ENCODE assay signal across 8 cellular contexts in the genomic region with DNA sequence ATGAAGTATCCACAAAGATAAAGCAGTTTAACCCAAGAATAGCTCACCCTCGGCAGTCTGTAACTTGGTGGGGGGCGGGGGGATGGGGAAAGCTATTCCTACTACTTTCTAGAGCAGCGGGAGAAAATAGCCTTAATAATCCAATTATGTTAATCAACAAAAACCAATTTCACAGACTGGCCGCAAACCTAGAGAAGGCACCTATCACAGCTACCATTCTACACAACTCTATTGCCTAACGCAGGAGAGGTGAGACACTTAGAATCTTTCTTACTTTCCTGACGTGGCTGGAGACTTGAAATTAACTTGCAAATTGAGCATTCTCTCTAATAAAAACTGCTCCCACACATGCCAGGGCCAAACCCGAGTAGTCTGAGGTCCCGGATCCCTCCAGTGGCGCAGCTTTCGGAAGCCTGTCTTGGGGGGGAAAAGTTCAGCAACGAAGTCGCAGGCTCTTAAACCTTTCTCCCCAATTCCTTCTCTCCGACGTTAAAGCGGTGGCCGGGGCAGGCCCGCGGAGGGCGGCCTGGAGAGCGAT. TPM values are rescaled to one million over a fixed set of nuclear protein-coding genes. Genes with fewer than 3 reads are reported as not detected.
DNase-seq lines count a peak whose midpoint lies in the region; ATAC-seq and TF ChIP-seq lines count a peak whose summit lies in the region.

No MANE protein-coding gene starts in this region.

- H3K79me2 ChIP-seq in fibroblast of lung (ENCODE audit: control insufficient read depth, insufficient read depth, low read length), result peaks cover 33% of the 10 kb centered on the region

- peak overlapping the region; percentile 81 for H3K4me2 ChIP-seq in fibroblast of lung (ENCODE audit: extremely low read depth, insufficient read depth, low read length)

- peak overlapping the region; percentile 93 for H3K4me3 ChIP-seq in BJ (ENCODE audit: low read depth, low read length)
- peak overlapping the region; percentile 90 for H3K4me3 ChIP-seq in SJCRH30
- H3K4me3 ChIP-seq in fibroblast of lung (replicated peaks in 1 of 4; ENCODE audit: control extremely low read depth in 1 of 4, insufficient read depth in 1 of 4, low read depth in 3 of 4, low read length in 4 of 4), result peak overlapping the region; percentile 76 to 98 (median 94)
- peak overlapping the region; percentile 69 for H3K4me3 ChIP-seq in rectal smooth muscle tissue (ENCODE audit: low read length)

- ATAC-seq in GM21526 (IDR thresholded peaks at IDR 0.05; ENCODE audit: low FRiP score, unreplicated experiment) (peak; percentile 18), GM21619 (IDR thresholded peaks at IDR 0.05; ENCODE audit: unreplicated experiment) (no peak)

- H2AFZ ChIP-seq in fibroblast of lung (ENCODE audit: low read length), result peak overlapping the region; percentile 76

- H3K27ac ChIP-seq in SJCRH30, result peak overlapping the region; percentile 76
- H3K27ac ChIP-seq in fibroblast of lung (ENCODE audit: insufficient read depth, low read length), result peak overlapping the region; percentile 83
- H3K27ac ChIP-seq in rectal smooth muscle tissue (ENCODE audit: low read depth, low read length), result peak overlapping the region; percentile 87

- H3K4me1 ChIP-seq in SJCRH30 (no peaks in the 10 kb centered on the region), fibroblast of lung (ENCODE audit: control insufficient read depth, extremely low read depth, insufficient read depth, low read length) (no peaks in the 10 kb centered on the region), rectal smooth muscle tissue (ENCODE audit: control insufficient read depth, insufficient read depth, low read length) (no peaks in the 10 kb centered on the region)

- CTCF ChIA-PET in BJ (lab: Yijun Ruan, JAX), result interaction anchor here (0.9 to 2.2 kb wide), 5 partner anchors 21 to 394 kb away, joined by 3 to 18 read pairs (median 3); partner anchors contain the start of gene HIC1

- H3K9ac ChIP-seq in fibroblast of lung (ENCODE audit: insufficient read depth, low read length), result peak overlapping the region; percentile 92
- H3K9ac ChIP-seq in rectal smooth muscle tissue (ENCODE audit: low read length), result peak overlapping the region; percentile 92

- DNase-seq in BJ (ENCODE audit: low read depth), result no peak
- DNase-seq in SJCRH30, result no peak
- DNase-seq in fibroblast of lung (ENCODE audit: low read depth in 2 of 2), result no peak
- DNase-seq in activated CD8-positive, alpha-beta memory T cell treated with anti-CD3 and anti-CD28 coated beads, Interleukin-2, amount 50 U/mL, for 4 hours, result no peak
- DNase-seq in AG20443 (ENCODE audit: low spot score), result no peak

- peaks cover 12% of the 10 kb centered on the region for H3K36me3 ChIP-seq in BJ (ENCODE audit: control insufficient read depth, insufficient read depth, low read length)
- H3K36me3 ChIP-seq in SJCRH30, result no peaks in the 10 kb centered on the region
- H3K36me3 ChIP-seq in fibroblast of lung (ENCODE audit: control insufficient read depth, insufficient read depth, low read length), result peaks cover 7% of the 10 kb centered on the region
- H3K36me3 ChIP-seq in rectal smooth muscle tissue (ENCODE audit: control insufficient read depth, insufficient read depth, low read length), result peaks cover 3% of the 10 kb centered on the region

- H3K27me3 ChIP-seq in BJ (ENCODE audit: control insufficient read depth, insufficient read depth, low read length) (no peaks in the 10 kb centered on the region), SJCRH30 (no peaks in the 10 kb centered on the region), fibroblast of lung (ENCODE audit: control insufficient read depth, insufficient read depth, low read length) (no peaks in the 10 kb centered on the region), rectal smooth muscle tissue (ENCODE audit: control insufficient read depth, insufficient read depth, low read length) (no peaks in the 10 kb centered on the region)

- POLR2A ChIA-PET in BJ (lab: Charles Lee), result interaction anchor here (0.5 kb wide), 1 partner anchor 26 kb away, joined by 4 read pairs; no protein-coding TSS in a partner anchor

- H4K20me1 ChIP-seq in fibroblast of lung (ENCODE audit: control insufficient read depth, extremely low read depth, insufficient read depth, low read length), result no peaks in the 10 kb centered on the region

- no peaks in the 10 kb centered on the region for H3K9me3 ChIP-seq in SJCRH30 (replicated peaks)
- no peaks in the 10 kb centered on the region for H3K9me3 ChIP-seq in fibroblast of lung (ENCODE audit: control insufficient read depth, insufficient read depth, low read depth, low read length)

- TF ChIP-seq CTCF in BJ (IDR thresholded peaks at IDR 0.05; ENCODE audit: insufficient read depth, low read depth, low read length) (no peak), fibroblast of lung (conservative IDR thresholded peaks at IDR 0.05 in 1 of 2, IDR thresholded peaks at IDR 0.05 in 1 of 2; ENCODE audit: low read depth in 1 of 2, low read length in 2 of 2) (no peak)

RNA-seq across cellular contexts. Expression of gene SMG6, which starts 0.8 kb away (rescaled TPM):
- polyA plus RNA-seq in BJ (2011; rRNA removed) (13.8 and 29.7 TPM in 2 replicates), fibroblast of lung (14.7 and 15.5 TPM in 2 replicates)
- polyA minus RNA-seq in BJ (2011; rRNA and poly(A)+ RNA removed), result 47.8 and 61.4 TPM in 2 replicates
- total RNA-seq in SJCRH30 (2014; rRNA removed; shearing (Covaris generic)), result 10.5 and 13.0 TPM in 2 replicates
- 25.7 and 29.9 TPM in 2 replicates for total RNA-seq in fibroblast of lung
- polyA plus RNA-seq in fibroblast of lung (2012), result 29.6 and 34.2 TPM in 2 replicates
- polyA minus RNA-seq in fibroblast of lung (ENCODE audit: low replicate concordance), result 296 and 346 TPM in 2 replicates

RNA-seq across cellular contexts. Expression of gene SRR, which starts 0.9 kb away (rescaled TPM):
- polyA plus RNA-seq in BJ (2011; rRNA removed) (17.1 and 24.0 TPM in 2 replicates), fibroblast of lung (22.3 and 26.0 TPM in 2 replicates)
- polyA minus RNA-seq in BJ (2011; rRNA and poly(A)+ RNA removed), result 9.4 and 26.5 TPM in 2 replicates
- 6.3 and 8.7 TPM in 2 replicates for total RNA-seq in SJCRH30 (2014; rRNA removed; shearing (Covaris generic))
- 14.1 and 15.0 TPM in 2 replicates for total RNA-seq in fibroblast of lung
- polyA plus RNA-seq in fibroblast of lung (2012), result 19.9 and 24.1 TPM in 2 replicates
- 7.9 and 14.3 TPM in 2 replicates for polyA minus RNA-seq in fibroblast of lung (ENCODE audit: low replicate concordance)

RNA-seq across cellular contexts. Expression of gene TSR1, which starts 33.4 kb away (rescaled TPM):
- polyA plus RNA-seq in BJ (2011; rRNA removed) (8.9 and 13.2 TPM in 2 replicates), fibroblast of lung (13.7 and 16.9 TPM in 2 replicates)
- 15.1 and 19.2 TPM in 2 replicates for polyA minus RNA-seq in BJ (2011; rRNA and poly(A)+ RNA removed)
- total RNA-seq in SJCRH30 (2014; rRNA removed; shearing (Covaris generic)), result 31.9 and 33.6 TPM in 2 replicates
- 42.4 and 47.3 TPM in 2 replicates for total RNA-seq in fibroblast of lung
- 23.3 and 32.1 TPM in 2 replicates for polyA plus RNA-seq in fibroblast of lung (2012)
- 19.0 and 50.4 TPM in 2 replicates for polyA minus RNA-seq in fibroblast of lung (ENCODE audit: low replicate concordance)

RNA-seq across cellular contexts. Expression of gene SGSM2, which starts 34.5 kb away (rescaled TPM):
- polyA plus RNA-seq in BJ (2011; rRNA removed), result 23.7 and 43.6 TPM in 2 replicates
- 22.6 and 29.6 TPM in 2 replicates for polyA minus RNA-seq in BJ (2011; rRNA and poly(A)+ RNA removed)
- 10.6 and 12.0 TPM in 2 replicates for total RNA-seq in SJCRH30 (2014; rRNA removed; shearing (Covaris generic))
- 25.7 and 31.5 TPM in 2 replicates for total RNA-seq in fibroblast of lung
- polyA plus RNA-seq in fibroblast of lung, result 16.2 and 23.4 TPM in 2 replicates
- polyA plus RNA-seq in fibroblast of lung (2012), result 17.2 and 26.4 TPM in 2 replicates
- polyA minus RNA-seq in fibroblast of lung (ENCODE audit: low replicate concordance), result 59.4 and 98.2 TPM in 2 replicates
